Comparison of ENCODE assay signal across 22 cellular contexts in genomic region chr12:65905941-65906471, GRCh38.
DNase-seq lines count a peak whose midpoint lies in the region; ATAC-seq, FAIRE-seq and TF ChIP-seq lines count a peak whose summit lies in the region.
"Had no signal": no experiment of that assay in that cellular context is flagged by ENCODE, and none has a peak within 500 bp of the region (broad histone marks: within the 10 kb centered on the region; RNA-seq: fewer than 3 reads in every experiment).

No MANE protein-coding gene starts in this region.

- ATAC-seq in WTC11: no peak
- ATAC-seq in pancreas: no peak
- ATAC-seq: K562 had no signal

- no peak overlapping the region for H2AFZ ChIP-seq in osteoblast (ENCODE audit: low read length)
- H2AFZ ChIP-seq: GM23248 had no signal

- H3K27me3 Mint-ChIP-seq in Calu3 (ENCODE audit: unreplicated experiment): no peaks in the 10 kb centered on the region
- H3K27me3 Mint-ChIP-seq in WTC11 (ENCODE audit: low read depth): no peaks in the 10 kb centered on the region

- DNase-seq in Calu3 (no peak), WTC11 (ENCODE audit: low spot score) (no peak), left kidney (ENCODE audit: low read depth, low spot score) (peak; percentile 63), osteoblast (ENCODE audit: insufficient read length, low spot score, missing footprints) (no peak), pancreas (no peak), NCI-H226 (no peak), NCI-H1436 (lab: John Stamatoyannopoulos, UW) (no peak), GM03348 (ENCODE audit: low spot score) (no peak)
- DNase-seq: Caco-2; CD4-positive, alpha-beta T cell; DMS153; GF-D8; GM23248; HCEC 1CT; NCI-H1105; NCI-H1694; NCI-H2081 treated with DMSO at 0.1 percent for 48 hours; NK-92 treated with Interleukin-12 subunit alpha and Interleukin-12 subunit beta, amount 100 ng/mL, for 24 hours; Right ventricle myocardium superior had no signal

- H3K4me3 ChIP-seq in osteoblast (ENCODE audit: insufficient read depth, low read length) (no peak overlapping the region), pancreas (no peak overlapping the region)
- H3K4me3 ChIP-seq: GM12878, GM23248, K562 had no signal

- intact Hi-C loops in Calu3 (cut with micrococcal nuclease; ENCODE audit: unreplicated experiment) (no loop called here), pancreas (cut with DNase I) (no loop called here)

- POLR2A ChIA-PET in WTC11 (lab: Charles Lee): no interaction called here

- H3K4me1 ChIP-seq in osteoblast (ENCODE audit: insufficient read depth, low read length): peaks cover 36% of the 10 kb centered on the region
- H3K4me1 ChIP-seq in pancreas: no peaks in the 10 kb centered on the region

- CTCF ChIA-PET in Calu3 (lab: Charles Lee): no interaction called here
- CTCF ChIA-PET in WTC11 (lab: Charles Lee): interaction anchor here (1.1 kb wide), 1 partner anchor 13 kb away, joined by 3 read pairs; no protein-coding TSS in a partner anchor

- H3K4me3 Mint-ChIP-seq in Calu3 (ENCODE audit: low read depth, unreplicated experiment): no peak overlapping the region
- no peak overlapping the region for H3K4me3 Mint-ChIP-seq in WTC11
- H3K4me3 Mint-ChIP-seq: CD4-positive, alpha-beta T cell had no signal

- peaks cover 4% of the 10 kb centered on the region for H4K20me1 ChIP-seq in osteoblast (ENCODE audit: insufficient read depth, low read length)

- no TSS peak for BruUV-seq in Calu3 (replicated peaks; lab: Mats Ljungman, UMichigan)

- 82 to 87% methylated on average over 5 of the region's 5 CpGs for WGBS in pancreas, 2 donors

- no peaks in the 10 kb centered on the region for H3K9me3 Mint-ChIP-seq in Calu3 (ENCODE audit: low read depth, unreplicated experiment)
- H3K9me3 Mint-ChIP-seq in WTC11: no peaks in the 10 kb centered on the region
- H3K9me3 Mint-ChIP-seq: CD4-positive, alpha-beta T cell had no signal

- H3K9me3 ChIP-seq in osteoblast (ENCODE audit: low read depth, low read length) (no peaks in the 10 kb centered on the region), pancreas (no peaks in the 10 kb centered on the region)
- H3K9me3 ChIP-seq: Caco-2 had no signal

- H3K4me1 Mint-ChIP-seq in Calu3 (ENCODE audit: low read depth, unreplicated experiment): peaks cover 39% of the 10 kb centered on the region
- peaks cover 54% of the 10 kb centered on the region for H3K4me1 Mint-ChIP-seq in WTC11

- TF ChIP-seq CTCF in Calu3 (IDR thresholded peaks at IDR 0.05; ENCODE audit: unreplicated experiment): no peak
- no peak for TF ChIP-seq CTCF in WTC11 (IDR thresholded peaks at IDR 0.05)
- no peak for TF ChIP-seq CTCF in osteoblast (IDR thresholded peaks at IDR 0.05; ENCODE audit: extremely low read depth, low read depth, low read length)
- TF ChIP-seq CTCF in pancreas (IDR thresholded peaks at IDR 0.05): no peak

- H3K36me3 ChIP-seq in osteoblast (ENCODE audit: insufficient read depth, low read length) (peaks cover 4% of the 10 kb centered on the region), pancreas (no peaks in the 10 kb centered on the region)

- FAIRE-seq in pancreas (lab: Jason Lieb, UNC): no peak
- FAIRE-seq: GM12878, GM19239, K562 had no signal

- H3K27me3 ChIP-seq in osteoblast (ENCODE audit: insufficient read depth, low read length): no peaks in the 10 kb centered on the region
- H3K27me3 ChIP-seq in pancreas: no peaks in the 10 kb centered on the region

- peaks cover 84% of the 10 kb centered on the region for H3K79me2 ChIP-seq in osteoblast (ENCODE audit: insufficient read depth, low read length)

- H3K27ac Mint-ChIP-seq in Calu3 (ENCODE audit: unreplicated experiment) (peak overlapping the region; percentile 59), WTC11 (peak overlapping the region; percentile 74)
- H3K27ac Mint-ChIP-seq: CD4-positive, alpha-beta T cell had no signal

- peak overlapping the region; percentile 14 for H3K27ac ChIP-seq in osteoblast (ENCODE audit: low read depth, low read length)
- no peak overlapping the region for H3K27ac ChIP-seq in pancreas
- H3K27ac ChIP-seq: GM23248 had no signal

- no peak overlapping the region for H3K4me2 ChIP-seq in osteoblast (ENCODE audit: insufficient read depth, low read length)

- H3K36me3 Mint-ChIP-seq in Calu3 (ENCODE audit: insufficient read depth, unreplicated experiment) (peaks cover 11% of the 10 kb centered on the region), WTC11 (0 out of 2 replicates have a peak, but pooled peaks cover 3% of the 10 kb centered on the region)

TF ChIP-seq in WTC11, 78 proteins besides CTCF, POLR2A, EP300 and RAD21 (continues in another document):
- TF ChIP-seq ZNF138 (CRISPR knock-in tag; conservative IDR thresholded peaks at IDR 0.05) (no peak), SMAD3 (CRISPR knock-in tag; IDR thresholded peaks at IDR 0.05; ENCODE audit: borderline replicate concordance) (no peak), CREM (CRISPR knock-in tag; IDR thresholded peaks at IDR 0.05) (no peak), HMGA2 (CRISPR knock-in tag; IDR thresholded peaks at IDR 0.05) (no peak), CDX4 (CRISPR knock-in tag; IDR thresholded peaks at IDR 0.05; ENCODE audit: borderline replicate concordance) (no peak), TEAD1 (CRISPR knock-in tag; IDR thresholded peaks at IDR 0.05) (no peak), USF1 (CRISPR knock-in tag; IDR thresholded peaks at IDR 0.05) (no peak), E2F1 (CRISPR knock-in tag; IDR thresholded peaks at IDR 0.05) (no peak), FOXJ3 (CRISPR knock-in tag; IDR thresholded peaks at IDR 0.05; ENCODE audit: borderline replicate concordance) (no peak), ZNF671 (CRISPR knock-in tag; IDR thresholded peaks at IDR 0.05) (no peak), ZNF396 (CRISPR knock-in tag; IDR thresholded peaks at IDR 0.05; ENCODE audit: borderline replicate concordance) (no peak), MXD4 (CRISPR knock-in tag; IDR thresholded peaks at IDR 0.05; ENCODE audit: borderline replicate concordance) (no peak), ZNF416 (CRISPR knock-in tag; IDR thresholded peaks at IDR 0.05) (no peak), IRF1 (CRISPR knock-in tag; IDR thresholded peaks at IDR 0.05) (no peak), GABPB1 (CRISPR knock-in tag; IDR thresholded peaks at IDR 0.05) (no peak)
- TF ChIP-seq, protein P1, sequence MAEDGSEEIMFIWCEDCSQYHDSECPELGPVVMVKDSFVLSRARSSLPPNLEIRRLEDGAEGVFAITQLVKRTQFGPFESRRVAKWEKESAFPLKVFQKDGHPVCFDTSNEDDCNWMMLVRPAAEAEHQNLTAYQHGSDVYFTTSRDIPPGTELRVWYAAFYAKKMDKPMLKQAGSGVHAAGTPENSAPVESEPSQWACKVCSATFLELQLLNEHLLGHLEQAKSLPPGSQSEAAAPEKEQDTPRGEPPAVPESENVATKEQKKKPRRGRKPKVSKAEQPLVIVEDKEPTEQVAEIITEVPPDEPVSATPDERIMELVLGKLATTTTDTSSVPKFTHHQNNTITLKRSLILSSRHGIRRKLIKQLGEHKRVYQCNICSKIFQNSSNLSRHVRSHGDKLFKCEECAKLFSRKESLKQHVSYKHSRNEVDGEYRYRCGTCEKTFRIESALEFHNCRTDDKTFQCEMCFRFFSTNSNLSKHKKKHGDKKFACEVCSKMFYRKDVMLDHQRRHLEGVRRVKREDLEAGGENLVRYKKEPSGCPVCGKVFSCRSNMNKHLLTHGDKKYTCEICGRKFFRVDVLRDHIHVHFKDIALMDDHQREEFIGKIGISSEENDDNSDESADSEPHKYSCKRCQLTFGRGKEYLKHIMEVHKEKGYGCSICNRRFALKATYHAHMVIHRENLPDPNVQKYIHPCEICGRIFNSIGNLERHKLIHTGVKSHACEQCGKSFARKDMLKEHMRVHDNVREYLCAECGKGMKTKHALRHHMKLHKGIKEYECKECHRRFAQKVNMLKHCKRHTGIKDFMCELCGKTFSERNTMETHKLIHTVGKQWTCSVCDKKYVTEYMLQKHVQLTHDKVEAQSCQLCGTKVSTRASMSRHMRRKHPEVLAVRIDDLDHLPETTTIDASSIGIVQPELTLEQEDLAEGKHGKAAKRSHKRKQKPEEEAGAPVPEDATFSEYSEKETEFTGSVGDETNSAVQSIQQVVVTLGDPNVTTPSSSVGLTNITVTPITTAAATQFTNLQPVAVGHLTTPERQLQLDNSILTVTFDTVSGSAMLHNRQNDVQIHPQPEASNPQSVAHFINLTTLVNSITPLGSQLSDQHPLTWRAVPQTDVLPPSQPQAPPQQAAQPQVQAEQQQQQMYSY (CRISPR knock-in tag; IDR thresholded peaks at IDR 0.05): no peak
- TF ChIP-seq, protein P2, sequence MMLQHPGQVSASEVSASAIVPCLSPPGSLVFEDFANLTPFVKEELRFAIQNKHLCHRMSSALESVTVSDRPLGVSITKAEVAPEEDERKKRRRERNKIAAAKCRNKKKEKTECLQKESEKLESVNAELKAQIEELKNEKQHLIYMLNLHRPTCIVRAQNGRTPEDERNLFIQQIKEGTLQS (CRISPR knock-in tag; conservative IDR thresholded peaks at IDR 0.05): no peak
